ENCODE assay signal across 8 cellular contexts in genomic region chr12:57904848-57905811, GRCh38. TPM values are rescaled to one million over a fixed set of nuclear protein-coding genes. Genes with fewer than 3 reads are reported as not detected.
DNase-seq lines count a peak whose midpoint lies in the region; ATAC-seq and TF ChIP-seq lines count a peak whose summit lies in the region.

No MANE protein-coding gene starts in this region.

- no peaks in the 10 kb centered on the region for H3K9me2 ChIP-seq in SK-N-SH

- no peak; a peak in 1 of 4 replicates for TF ChIP-seq EP300 in SK-N-SH (IDR thresholded peaks at IDR 0.05; ENCODE audit: borderline replicate concordance in 1 of 2, low read depth in 1 of 2, low read length in 1 of 2)

- no peak overlapping the region for H3K27ac ChIP-seq in SK-N-SH (ENCODE audit: low read depth in 2 of 2, low read length in 1 of 2)

- no peak overlapping the region for H3K9ac ChIP-seq in SK-N-SH

- H3K9me3 ChIP-seq in SK-N-SH = no peaks in the 10 kb centered on the region

- H3K4me2 ChIP-seq in SK-N-SH = no peak overlapping the region; the same call in 1 of the 2 replicates

- H3F3A ChIP-seq in SK-N-SH (replicated peaks; ENCODE audit: insufficient read depth) = no peaks in the 10 kb centered on the region

- WGBS in SK-N-SH (ENCODE audit: low lambda C conversion rate) = 46% methylated on average over 26 of the region's 26 CpGs

- peak overlapping the region; percentile 31 for H3K27ac Mint-ChIP-seq in glutamatergic neuron (ENCODE audit: unreplicated experiment)

- H4K20me1 ChIP-seq in SK-N-SH (ENCODE audit: insufficient read depth) = no peaks in the 10 kb centered on the region

- H3K4me3 ChIP-seq in SK-N-SH (ENCODE audit: low read depth in 2 of 2, low read length in 1 of 2) = peak overlapping the region in 1 of 2 experiments; percentile 22; a peak in 1 of 4 replicates

- no peaks in the 10 kb centered on the region for H3K79me2 ChIP-seq in SK-N-SH (ENCODE audit: insufficient read depth)

- H3K9me3 Mint-ChIP-seq in glutamatergic neuron (ENCODE audit: unreplicated experiment) = peaks cover 2% of the 10 kb centered on the region

- CTCF ChIA-PET in SK-N-SH (lab: Yijun Ruan, JAX) = interaction anchor here (0.6 to 6.9 kb wide), 54 partner anchors 9 to 267 kb away, joined by 3 to 146 read pairs (median 5); partner anchors contain the start of genes AVIL, CTDSP2, CYP27B1 and TSFM

- peak; percentile 100 for TF ChIP-seq CTCF in GM12872 (IDR thresholded peaks at IDR 0.05; ENCODE audit: insufficient read depth, low read depth, low read length)
- peak; percentile 100 for TF ChIP-seq CTCF in SK-N-SH (IDR thresholded peaks at IDR 0.05)
- TF ChIP-seq CTCF in glutamatergic neuron (IDR thresholded peaks at IDR 0.05; ENCODE audit: partially characterized antibody, unreplicated experiment) = peak; percentile 96

- no peaks in the 10 kb centered on the region for H3K36me3 ChIP-seq in SK-N-SH (replicated peaks in 1 of 2; ENCODE audit: control insufficient read depth in 1 of 2, insufficient read depth in 2 of 2, low read length in 1 of 2)

- no peaks in the 10 kb centered on the region; the same call in 1 of the 2 replicates for H3K27me3 ChIP-seq in SK-N-SH (ENCODE audit: insufficient read depth)

- peak; percentile 100 for TF ChIP-seq RAD21 in SK-N-SH (IDR thresholded peaks at IDR 0.05; ENCODE audit: low read length)

- H3K4me1 Mint-ChIP-seq in glutamatergic neuron (ENCODE audit: low read depth, unreplicated experiment) = peaks cover 13% of the 10 kb centered on the region

- peaks cover 0 to 3% of the 10 kb centered on the region in 2 experiments; a peak in 1 of 4 replicates for H3K4me1 ChIP-seq in SK-N-SH (ENCODE audit: control insufficient read depth in 1 of 2, insufficient read depth in 2 of 2, low read depth in 1 of 2, low read length in 1 of 2)

- DNase-seq in NCI-H1105 (lab: John Stamatoyannopoulos, UW) (peak; percentile 77), SK-N-SH (peak; percentile 81), glutamatergic neuron (peak; percentile 92), posterior vena cava (ENCODE audit: low spot score) (peak; percentile 95), ureter (ENCODE audit: low spot score) (peak; percentile 91)
- peak; percentile 84 for DNase-seq in activated naive CD4-positive, alpha-beta T cell treated with anti-CD3 and anti-CD28 coated beads, Interleukin-2, amount 50 U/mL, for 16 hours

- peak overlapping the region; percentile 25 for H3K4me3 Mint-ChIP-seq in glutamatergic neuron (ENCODE audit: unreplicated experiment)

- H3K27me3 Mint-ChIP-seq in glutamatergic neuron (ENCODE audit: unreplicated experiment) = peaks cover 2% of the 10 kb centered on the region

- intact Hi-C loops in posterior vena cava (cut with DNase I) = loop anchor here in 1 of 2 donors (2.0 kb wide), 1 partner anchor 74 kb away; no protein-coding TSS in a partner anchor

- POLR2A ChIA-PET in SK-N-SH (lab: Yijun Ruan, JAX) = interaction anchor here (1.0 kb wide), 1 partner anchor 65 kb away, joined by 3 read pairs; no protein-coding TSS in a partner anchor

- peak overlapping the region; percentile 83; the same call in 1 of the 2 replicates for H2AFZ ChIP-seq in SK-N-SH (ENCODE audit: low read depth)

- peak; percentile 81 for ATAC-seq in HG02623 (IDR thresholded peaks at IDR 0.05; ENCODE audit: unreplicated experiment)

- H3K36me3 Mint-ChIP-seq in glutamatergic neuron (ENCODE audit: unreplicated experiment) = no peaks in the 10 kb centered on the region

TF ChIP-seq in SK-N-SH, 30 proteins besides CTCF, POLR2A, EP300 and RAD21 (continues in another document):
- no peak for TF ChIP-seq JUND (IDR thresholded peaks at IDR 0.05)
- TF ChIP-seq YY1 (IDR thresholded peaks at IDR 0.05; ENCODE audit: low read depth) = 0 out of 2 replicates have a peak, but pooled peaks have one; percentile 29
- peak; percentile 71 for TF ChIP-seq CHD2 (IDR thresholded peaks at IDR 0.05; ENCODE audit: low read length, partially characterized antibody)
- peak; percentile 77 for TF ChIP-seq USF1 (IDR thresholded peaks at IDR 0.05; ENCODE audit: borderline replicate concordance, low read depth)
- no peak; the same call in 1 of the 2 replicates for TF ChIP-seq USF2 (IDR thresholded peaks at IDR 0.05; ENCODE audit: borderline replicate concordance, low read depth, low read length)
- TF ChIP-seq GATA2 (CRISPR knock-in tag; IDR thresholded peaks at IDR 0.05) = no peak; the same call in 1 of the 2 replicates
- TF ChIP-seq SMC3 (IDR thresholded peaks at IDR 0.05; ENCODE audit: low read depth, low read length) = peak; percentile 100
- TF ChIP-seq REST (IDR thresholded peaks at IDR 0.05; ENCODE audit: low read depth, low read length) = no peak
- TF ChIP-seq ELF1 (IDR thresholded peaks at IDR 0.05) = no peak
- peak; percentile 65; the same call in 1 of the 2 replicates for TF ChIP-seq RCOR1 (IDR thresholded peaks at IDR 0.05; ENCODE audit: low read length)
- peak; percentile 81 for TF ChIP-seq TCF12 (IDR thresholded peaks at IDR 0.05)
- TF ChIP-seq TAF1 (IDR thresholded peaks at IDR 0.05; ENCODE audit: borderline replicate concordance, low read depth, low read length) = no peak
- no peak for TF ChIP-seq NFIC (IDR thresholded peaks at IDR 0.05; ENCODE audit: borderline replicate concordance)
- no peak for TF ChIP-seq IRF3 (IDR thresholded peaks at IDR 0.05; ENCODE audit: low read depth, low read length)
- TF ChIP-seq FOXJ3 (CRISPR knock-in tag; IDR thresholded peaks at IDR 0.05) = no peak

RNA-seq across cellular contexts. Expression of gene ATP23, which starts 36.2 kb away (rescaled TPM):
- 6.4 and 6.6 TPM in 2 replicates for polyA plus RNA-seq in SK-N-SH (2012; rRNA removed)
- polyA plus RNA-seq in SK-N-SH (2012; cell fraction: cytosol; rRNA removed) = 7.0 and 7.2 TPM in 2 replicates
- polyA plus RNA-seq in SK-N-SH (2012; cell fraction: nucleus; rRNA removed) = 2.6 and 2.8 TPM in 2 replicates
- total RNA-seq in glutamatergic neuron (ENCODE audit: unreplicated experiment) = 1.3 TPM
- total RNA-seq in posterior vena cava = 1 to 10 TPM; 5.6 to 5.7 TPM
- total RNA-seq in ureter = 8.5 TPM

RNA-seq across cellular contexts. Expression of gene CTDSP2, which starts 58.6 kb away (rescaled TPM):
- polyA plus RNA-seq in SK-N-SH (2012; rRNA removed) = 117 and 119 TPM in 2 replicates
- polyA plus RNA-seq in SK-N-SH (2012; cell fraction: cytosol; rRNA removed) = 87.3 and 102 TPM in 2 replicates
- 145 and 147 TPM in 2 replicates for polyA plus RNA-seq in SK-N-SH (2012; cell fraction: nucleus; rRNA removed)
- total RNA-seq in glutamatergic neuron (ENCODE audit: unreplicated experiment) (127 TPM), posterior vena cava (100 to 1,000 TPM; 135 to 138 TPM), ureter (130 TPM)
